Comparison of ENCODE assay signal across 15 cellular contexts in genomic region chr9:113131689-113132151, GRCh38. TPM values are rescaled to one million over a fixed set of nuclear protein-coding genes. Genes with fewer than 3 reads are reported as not detected.
DNase-seq lines count a peak whose midpoint lies in the region; ATAC-seq and TF ChIP-seq lines count a peak whose summit lies in the region.
"Had no signal": no experiment of that assay in that cellular context is flagged by ENCODE, and none has a peak within 500 bp of the region (broad histone marks: within the 10 kb centered on the region; RNA-seq: fewer than 3 reads in every experiment).

No MANE protein-coding gene starts in this region.

- 16 to 17% methylated on average over 3 of the region's 3 CpGs for WGBS in GM23248 (ENCODE audit: low coverage in 1 of 2, low lambda C conversion rate in 2 of 2, missing lambda C conversion rate in 2 of 2), 2 experiments

- no peak for TF ChIP-seq CTCF in cardiac fibroblast (IDR thresholded peaks at IDR 0.05; ENCODE audit: low read depth, low read length)

- H3K4me3 ChIP-seq in GM23248: no peak overlapping the region
- H3K4me3 ChIP-seq in cardiac fibroblast (replicated peaks in 1 of 2; ENCODE audit: low read depth in 2 of 2, low read length in 2 of 2): no peak overlapping the region
- H3K4me3 ChIP-seq: breast epithelium had no signal

- H2AFZ ChIP-seq in GM23248: no peak overlapping the region

- no peaks in the 10 kb centered on the region for H3K9me3 ChIP-seq in GM23248 (ENCODE audit: low read depth)
- H3K9me3 ChIP-seq: breast epithelium had no signal

- peaks cover 10% of the 10 kb centered on the region for H3K27me3 ChIP-seq in GM23248 (replicated peaks; ENCODE audit: insufficient read depth)
- H3K27me3 ChIP-seq: breast epithelium had no signal

- no peaks in the 10 kb centered on the region for H3K9me2 ChIP-seq in GM23248 (ENCODE audit: insufficient read depth)

- H3K4me1 ChIP-seq in GM23248 (ENCODE audit: insufficient read depth): no peaks in the 10 kb centered on the region
- H3K4me1 ChIP-seq: breast epithelium had no signal

- H4K20me1 ChIP-seq in GM23248 (ENCODE audit: insufficient read depth): no peaks in the 10 kb centered on the region

- H3K9ac ChIP-seq in GM23248: no peak overlapping the region

- no peaks in the 10 kb centered on the region for H3F3A ChIP-seq in GM23248 (ENCODE audit: insufficient read depth)

- H3K79me2 ChIP-seq in GM23248 (ENCODE audit: insufficient read depth): no peaks in the 10 kb centered on the region

- no peak overlapping the region for H3K4me2 ChIP-seq in GM23248 (ENCODE audit: unreplicated experiment)

- no peak overlapping the region for H3K27ac ChIP-seq in GM23248
- H3K27ac ChIP-seq: breast epithelium had no signal

- no peaks in the 10 kb centered on the region for H3K36me3 ChIP-seq in GM23248 (ENCODE audit: low read depth)
- H3K36me3 ChIP-seq: breast epithelium had no signal

- ATAC-seq in GM18909 (IDR thresholded peaks at IDR 0.05; ENCODE audit: poor library complexity, unreplicated experiment) (no peak), HG02759 (IDR thresholded peaks at IDR 0.05; ENCODE audit: unreplicated experiment) (no peak)

- DNase-seq in GM23248 (peak; percentile 41), MV-4-11 (lab: John Stamatoyannopoulos, UW) (peak; percentile 24), cardiac fibroblast (ENCODE audit: low read depth in 2 of 2) (peak; percentile 33 to 45), lung microvascular endothelial cell (ENCODE audit: low read depth in 2 of 2) (peak; percentile 31 to 52), mucosa of gallbladder (ENCODE audit: low spot score) (no peak), T1000 (lab: John Stamatoyannopoulos, UW) (no peak)
- DNase-seq: glutamatergic neuron; naive B cell; NCI-H2029 treated with DMSO at 0.1 percent for 48 hours; SHP77; stimulated activated CD4-positive, alpha-beta T cell treated with anti-CD3 and anti-CD28 coated beads, Interleukin-15, amount 100 ng/mL, for 24 hours; stimulated activated naive CD4-positive, alpha-beta T cell had no signal

- in situ Hi-C loops in GM23248 (cut with MboI): no loop called here

RNA-seq across cellular contexts. Expression of gene SLC31A2, which starts 19.1 kb away (rescaled TPM):
- total RNA-seq in GM23248 (2014; rRNA removed; shearing (Covaris generic)): 11.1 and 20.8 TPM in 2 replicates
- polyA plus RNA-seq in GM23248 (2016; fragmentation: Nextera tagmentation; extraction: Ambion mirVana): 15.0 and 17.0 TPM in 2 replicates
- total RNA-seq in lung microvascular endothelial cell (4.4 and 6.5 TPM in 2 replicates), mucosa of gallbladder (7.5 TPM)

Comparison
In these comparisons a context has a peak if more than half of its experiments do, and no peak if none do; other contexts are left out.
1. DNase-seq: peak in GM23248 (single experiment), MV-4-11 (single experiment), cardiac fibroblast (2 of 2) and lung microvascular endothelial cell (2 of 2); none in mucosa of gallbladder (single experiment) and T1000 (single experiment).